37 cellular contexts compared by ENCODE assay signal in the genomic region with DNA sequence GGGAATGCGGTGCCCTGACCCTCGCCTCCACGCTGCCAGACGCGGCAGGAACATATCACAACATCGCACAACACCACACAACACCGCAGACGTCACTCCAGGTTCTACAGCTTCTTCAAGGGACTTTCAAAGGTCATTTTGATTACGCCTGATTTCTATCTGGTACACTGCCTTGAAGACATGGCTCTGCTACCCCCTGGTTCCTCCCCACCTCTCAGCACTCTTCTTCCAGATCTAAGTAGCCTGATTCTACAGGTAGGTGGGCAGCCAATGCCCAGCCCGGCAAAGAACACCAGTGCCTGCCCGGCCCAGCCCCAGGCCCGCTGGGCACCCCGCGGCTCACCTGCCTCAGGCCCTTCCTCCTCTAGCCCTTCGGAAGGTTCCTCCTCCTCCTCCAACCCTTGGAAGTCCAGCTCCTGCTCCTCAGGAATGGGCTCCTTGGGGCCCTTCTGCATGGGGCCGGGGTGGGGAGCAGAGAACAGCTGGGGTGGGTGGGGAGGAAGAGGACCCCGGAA. TPM values are rescaled to one million over a fixed set of nuclear protein-coding genes. Genes with fewer than 3 reads are reported as not detected.
"Had no signal": no experiment of that assay in that cellular context is flagged by ENCODE, and none has a peak within 500 bp of the region (broad histone marks: within the 10 kb centered on the region; RNA-seq: fewer than 3 reads in every experiment).

No MANE protein-coding gene starts in this region.

- H3K36me3 Mint-ChIP-seq: activated naive CD8-positive, alpha-beta T cell treated with anti-CD3 and anti-CD28 coated beads for 36 hours; natural killer cell treated with Interleukin-12 subunit alpha and Interleukin-12 subunit beta and Interleukin-15 and Interleukin-18, amount 100 ng/mL, for 72 hours had no signal

- H3K27ac ChIP-seq: ascending aorta, cardiac muscle cell, ovary, right lobe of liver, stomach, thyroid gland, upper lobe of left lung, vagina, VCaP had no signal

- ATAC-seq: esophagus mucosa; natural killer cell treated with Interleukin-12 subunit alpha and Interleukin-12 subunit beta and Interleukin-15 and Interleukin-18, amount 100 ng/mL, for 72 hours; right lobe of liver had no signal

- H3K9me3 Mint-ChIP-seq: activated CD4-positive, alpha-beta memory T cell treated with anti-CD3 and anti-CD28 coated beads, Interleukin-2, amount 10 ng/mL, durations not matched to agents 7 days and 5 days; activated CD4-positive, alpha-beta T cell treated with anti-CD3 and anti-CD28 coated beads, Interleukin-2, amount 10 ng/mL, durations not matched to agents 7 days and 5 days; activated naive CD8-positive, alpha-beta T cell treated with anti-CD3 and anti-CD28 coated beads for 36 hours; activated T-helper 2 cell treated with anti-CD3 and anti-CD28 coated beads, Interferon-gamma antibody, Interleukin-2, Interleukin-4, amounts not matched to agents 10 μg/mL and 5 μg/mL and 100 μg/mL, durations not matched to agents 14 hours and 24 hours and 36 hours; brain; endodermal cell; immature natural killer cell; natural killer cell treated with Interleukin-12 subunit alpha and Interleukin-12 subunit beta and Interleukin-15 and Interleukin-18, amount 100 ng/mL, for 72 hours; T-helper 1 cell treated with Interleukin-12 subunit alpha and Interleukin-12 subunit beta and Interleukin-4 antibody, amounts not matched to agents 30 μg/mL and 1 μg/mL, for 36 hours had no signal

- H3K9me3 ChIP-seq: adrenal gland, ascending aorta, ovary, right lobe of liver, stomach, thyroid gland, upper lobe of left lung, vagina had no signal

- H3K4me3 ChIP-seq: adrenal gland, ascending aorta, cardiac muscle cell, lung, ovary, right lobe of liver, stomach, thyroid gland, upper lobe of left lung, vagina had no signal

- H3K27me3 Mint-ChIP-seq: activated CD4-positive, alpha-beta memory T cell treated with anti-CD3 and anti-CD28 coated beads, Interleukin-2, amount 10 ng/mL, durations not matched to agents 7 days and 5 days; activated CD4-positive, alpha-beta T cell treated with anti-CD3 and anti-CD28 coated beads, Interleukin-2, amount 10 ng/mL, durations not matched to agents 7 days and 5 days; activated naive CD8-positive, alpha-beta T cell treated with anti-CD3 and anti-CD28 coated beads for 36 hours; natural killer cell treated with Interleukin-12 subunit alpha and Interleukin-12 subunit beta and Interleukin-15 and Interleukin-18, amount 100 ng/mL, for 72 hours; progenitor cell of endocrine pancreas had no signal

- H3K36me3 ChIP-seq: ovary had no signal

- H3K4me1 ChIP-seq: right lobe of liver had no signal

- H3K4me3 Mint-ChIP-seq: activated CD4-positive, alpha-beta memory T cell treated with anti-CD3 and anti-CD28 coated beads, Interleukin-2, amount 10 ng/mL, durations not matched to agents 7 days and 5 days; activated CD4-positive, alpha-beta T cell treated with anti-CD3 and anti-CD28 coated beads, Interleukin-2, amount 10 ng/mL, durations not matched to agents 7 days and 5 days; activated naive CD8-positive, alpha-beta T cell treated with anti-CD3 and anti-CD28 coated beads for 36 hours; brain; endodermal cell; immature natural killer cell; natural killer cell treated with Interleukin-12 subunit alpha and Interleukin-12 subunit beta and Interleukin-15 and Interleukin-18, amount 100 ng/mL, for 72 hours; T-helper 1 cell treated with Interleukin-12 subunit alpha and Interleukin-12 subunit beta and Interleukin-4 antibody, amounts not matched to agents 30 μg/mL and 1 μg/mL, for 36 hours had no signal

- H3K27me3 ChIP-seq: adrenal gland, ascending aorta, cardiac muscle cell, ovary, right lobe of liver, stomach, thyroid gland, upper lobe of left lung, vagina had no signal

- DNase-seq: activated CD4-positive, alpha-beta memory T cell treated with anti-CD3 and anti-CD28 coated beads, Interleukin-2, amount 10 ng/mL, durations not matched to agents 7 days and 5 days; activated CD4-positive, alpha-beta T cell treated with anti-CD3 and anti-CD28 coated beads, Interleukin-2, amount 10 ng/mL, durations not matched to agents 7 days and 5 days; activated CD4-positive, CD25-positive, alpha-beta regulatory T cell treated with anti-CD3 and anti-CD28 coated beads, Interleukin-2, amount 50 U/mL, for 72 hours; activated CD8-positive, alpha-beta memory T cell treated with anti-CD3 and anti-CD28 coated beads, Interleukin-2, amount 50 U/mL, for 48 hours; activated naive CD4-positive, alpha-beta T cell treated with Interleukin-2 at 50 U/mL for 16 hours; activated naive CD8-positive, alpha-beta T cell treated with anti-CD3 and anti-CD28 coated beads for 36 hours; activated T-cell treated with anti-CD3 and anti-CD28 coated beads, Interleukin-2, amount 50 U/mL, for 48 hours; endodermal cell; foreskin fibroblast; hypothalamus; immature natural killer cell; mesendoderm; stimulated activated CD4-positive, alpha-beta T cell treated with anti-CD3 and anti-CD28 coated beads, Interleukin-2, amount 100 ng/mL, for 48 hours; stomach; SW 1271; T-helper 9 cell; thyroid gland had no signal

- H3K27ac Mint-ChIP-seq: activated CD4-positive, alpha-beta memory T cell treated with anti-CD3 and anti-CD28 coated beads, Interleukin-2, amount 10 ng/mL, durations not matched to agents 7 days and 5 days; activated CD4-positive, alpha-beta T cell treated with anti-CD3 and anti-CD28 coated beads, Interleukin-2, amount 10 ng/mL, durations not matched to agents 7 days and 5 days; activated naive CD8-positive, alpha-beta T cell treated with anti-CD3 and anti-CD28 coated beads for 36 hours; activated T-helper 2 cell treated with anti-CD3 and anti-CD28 coated beads, Interferon-gamma antibody, Interleukin-2, Interleukin-4, amounts not matched to agents 10 μg/mL and 5 μg/mL and 100 μg/mL, durations not matched to agents 14 hours and 24 hours and 36 hours; endodermal cell; natural killer cell treated with Interleukin-12 subunit alpha and Interleukin-12 subunit beta and Interleukin-15 and Interleukin-18, amount 100 ng/mL, for 72 hours; progenitor cell of endocrine pancreas; T-helper 1 cell treated with Interleukin-12 subunit alpha and Interleukin-12 subunit beta and Interleukin-4 antibody, amounts not matched to agents 30 μg/mL and 1 μg/mL, for 36 hours had no signal

RNA-seq across cellular contexts. Expression of a gene that starts 29.4 kb away (rescaled TPM):
- total RNA-seq: activated CD4-positive, alpha-beta memory T cell treated with anti-CD3 and anti-CD28 coated beads, Interleukin-2, amount 10 ng/mL, durations not matched to agents 7 days and 5 days; activated CD4-positive, alpha-beta T cell treated with anti-CD3 and anti-CD28 coated beads, Interleukin-2, amount 10 ng/mL, durations not matched to agents 7 days and 5 days; activated naive CD8-positive, alpha-beta T cell treated with anti-CD3 and anti-CD28 coated beads for 36 hours; activated T-helper 2 cell treated with anti-CD3 and anti-CD28 coated beads, Interferon-gamma antibody, Interleukin-2, Interleukin-4, amounts not matched to agents 10 μg/mL and 5 μg/mL and 100 μg/mL, durations not matched to agents 14 hours and 24 hours and 36 hours; ascending aorta; cardiac muscle cell; chondrocyte; endodermal cell; esophagus mucosa; kidney epithelial cell; lung; mononuclear cell; natural killer cell treated with Interleukin-12 subunit alpha and Interleukin-12 subunit beta and Interleukin-15 and Interleukin-18, amount 100 ng/mL, for 72 hours; ovary; renal cortical epithelial cell; right lobe of liver; skeletal muscle tissue; upper lobe of left lung had no signal
- polyA plus RNA-seq: cardiac muscle cell, immature natural killer cell, lung, ovary had no signal

RNA-seq across cellular contexts. Expression of a gene that starts 34.6 kb away (rescaled TPM):
- total RNA-seq: activated CD4-positive, alpha-beta memory T cell treated with anti-CD3 and anti-CD28 coated beads, Interleukin-2, amount 10 ng/mL, durations not matched to agents 7 days and 5 days; activated CD4-positive, alpha-beta T cell treated with anti-CD3 and anti-CD28 coated beads, Interleukin-2, amount 10 ng/mL, durations not matched to agents 7 days and 5 days; activated naive CD8-positive, alpha-beta T cell treated with anti-CD3 and anti-CD28 coated beads for 36 hours; activated T-helper 2 cell treated with anti-CD3 and anti-CD28 coated beads, Interferon-gamma antibody, Interleukin-2, Interleukin-4, amounts not matched to agents 10 μg/mL and 5 μg/mL and 100 μg/mL, durations not matched to agents 14 hours and 24 hours and 36 hours; adrenal gland; ascending aorta; cardiac muscle cell; chondrocyte; esophagus mucosa; kidney epithelial cell; lung; mononuclear cell; natural killer cell treated with Interleukin-12 subunit alpha and Interleukin-12 subunit beta and Interleukin-15 and Interleukin-18, amount 100 ng/mL, for 72 hours; renal cortical epithelial cell; skeletal muscle tissue; stomach; thyroid gland; vagina had no signal
- polyA plus RNA-seq: immature natural killer cell, stomach had no signal
